ENCODE assay signal across 8 cellular contexts in genomic region chr13:29369060-29369743, GRCh38.
DNase-seq lines count a peak whose midpoint lies in the region; ATAC-seq and TF ChIP-seq lines count a peak whose summit lies in the region.

No MANE protein-coding gene starts in this region.

- intact Hi-C loops in Calu3 (cut with micrococcal nuclease; ENCODE audit: unreplicated experiment) = loop anchor here (2.0 kb wide), 1 partner anchor 550 kb away; no protein-coding TSS in a partner anchor

- H3K27ac Mint-ChIP-seq in Calu3 (ENCODE audit: unreplicated experiment) (no peak overlapping the region), neural progenitor cell (no peak overlapping the region)

- ATAC-seq in esophagus mucosa = peak; percentile 33
- no peak for ATAC-seq in GM21526 (IDR thresholded peaks at IDR 0.05; ENCODE audit: low FRiP score, unreplicated experiment)

- H3K4me3 Mint-ChIP-seq in Calu3 (ENCODE audit: low read depth, unreplicated experiment) (no peak overlapping the region), neural progenitor cell (no peak overlapping the region)

- no peaks in the 10 kb centered on the region for H3K9me3 Mint-ChIP-seq in Calu3 (ENCODE audit: low read depth, unreplicated experiment)
- H3K9me3 Mint-ChIP-seq in neural progenitor cell = peaks cover 12% of the 10 kb centered on the region

- DNase-seq in Calu3 (peak; percentile 6), HT-29 (ENCODE audit: low spot score) (peak; percentile 90), RPMI8226 (peak; percentile 72), neural progenitor cell (ENCODE audit: low spot score) (peak; percentile 76), NCI-H146 (lab: John Stamatoyannopoulos, UW) (no peak)
- no peak for DNase-seq in stimulated activated naive CD4-positive, alpha-beta T cell (lab: John Stamatoyannopoulos, UW)

- H3K27ac ChIP-seq in neural progenitor cell = no peak overlapping the region

- H3K9ac ChIP-seq in neural progenitor cell = no peak overlapping the region

- no peaks in the 10 kb centered on the region for H4K20me1 ChIP-seq in neural progenitor cell (ENCODE audit: low read depth)

- no peaks in the 10 kb centered on the region for H3K36me3 ChIP-seq in neural progenitor cell

- no peak for TF ChIP-seq CTCF in Calu3 (IDR thresholded peaks at IDR 0.05; ENCODE audit: unreplicated experiment)
- TF ChIP-seq CTCF in neural progenitor cell (IDR thresholded peaks at IDR 0.05) = peak; percentile 76

- no peaks in the 10 kb centered on the region for H3K9me3 ChIP-seq in neural progenitor cell (ENCODE audit: low read depth)

- no peak overlapping the region for H3K4me2 ChIP-seq in neural progenitor cell

- peak overlapping the region; percentile 66 for H2AFZ ChIP-seq in neural progenitor cell (replicated peaks)

- H3K4me1 ChIP-seq in neural progenitor cell = no peaks in the 10 kb centered on the region

- H3K27me3 Mint-ChIP-seq in Calu3 (ENCODE audit: unreplicated experiment) = peaks cover 7% of the 10 kb centered on the region
- H3K27me3 Mint-ChIP-seq in neural progenitor cell (ENCODE audit: insufficient read depth, low read depth) = peaks cover 7% of the 10 kb centered on the region

- H3F3A ChIP-seq in neural progenitor cell (ENCODE audit: low read depth) = no peaks in the 10 kb centered on the region

- no peaks in the 10 kb centered on the region for H3K79me2 ChIP-seq in neural progenitor cell (ENCODE audit: low read depth)

- no peaks in the 10 kb centered on the region for H3K36me3 Mint-ChIP-seq in Calu3 (ENCODE audit: insufficient read depth, unreplicated experiment)
- H3K36me3 Mint-ChIP-seq in neural progenitor cell = no peaks in the 10 kb centered on the region

- CTCF ChIA-PET in Calu3 (lab: Charles Lee) = no interaction called here

- H3K27me3 ChIP-seq in neural progenitor cell = no peaks in the 10 kb centered on the region

- H3K4me1 Mint-ChIP-seq in Calu3 (ENCODE audit: low read depth, unreplicated experiment) (no peaks in the 10 kb centered on the region), neural progenitor cell (no peaks in the 10 kb centered on the region)

- H3K4me3 ChIP-seq in neural progenitor cell = no peak overlapping the region

- no TSS peak for BruUV-seq in Calu3 (replicated peaks; lab: Mats Ljungman, UMichigan)

Comparison
In these comparisons a context has a peak if more than half of its experiments do, and no peak if none do; other contexts are left out.
1. DNase-seq: peak in Calu3 (single experiment), HT-29 (single experiment), RPMI8226 (single experiment) and neural progenitor cell (single experiment); none in NCI-H146 (single experiment) and stimulated activated naive CD4-positive, alpha-beta T cell (0 of 6).